ENCODE assay signal across 23 cellular contexts in genomic region chr13:25503856-25504255, GRCh38.
"Had no signal": no experiment of that assay in that cellular context is flagged by ENCODE, and none has a peak within 500 bp of the region (broad histone marks: within the 10 kb centered on the region; RNA-seq: fewer than 3 reads in every experiment).

No MANE protein-coding gene starts in this region.

- H3K27ac ChIP-seq: colonic mucosa, epithelial cell of prostate, foreskin keratinocyte, gastroesophageal sphincter, heart left ventricle, hepatocyte had no signal

- H3K27me3 ChIP-seq: colonic mucosa, hepatocyte had no signal

- H3K4me3 ChIP-seq: colonic mucosa, gastroesophageal sphincter, heart left ventricle, hepatocyte, mucosa of descending colon had no signal

- H3K9me3 ChIP-seq: colonic mucosa, gastroesophageal sphincter, heart left ventricle, mucosa of descending colon had no signal

- H3K36me3 ChIP-seq: colonic mucosa, gastroesophageal sphincter, heart left ventricle had no signal

- DNase-seq: colonic mucosa; cortex of kidney; effector CD8-positive, alpha-beta T cell; effector memory CD8-positive, alpha-beta T cell; endodermal cell; erythroblast; foreskin keratinocyte; heart left ventricle; hypothalamus; immature natural killer cell; islet precursor cell; kidney; kidney glomerular epithelial cell; left colon; left ventricle myocardium superior; mesenchymal stem cell; mucosa of descending colon; naive B cell had no signal

- H3K4me1 ChIP-seq: colonic mucosa, foreskin keratinocyte, gastroesophageal sphincter, heart left ventricle had no signal

- ATAC-seq: effector memory CD8-positive, alpha-beta T cell; esophagus mucosa; foreskin keratinocyte; gastroesophageal sphincter; heart left ventricle; left colon; left lobe of liver; left ventricle myocardium superior; mucosa of descending colon had no signal
